1 cellular context compared by ENCODE assay signal in the genomic region with DNA sequence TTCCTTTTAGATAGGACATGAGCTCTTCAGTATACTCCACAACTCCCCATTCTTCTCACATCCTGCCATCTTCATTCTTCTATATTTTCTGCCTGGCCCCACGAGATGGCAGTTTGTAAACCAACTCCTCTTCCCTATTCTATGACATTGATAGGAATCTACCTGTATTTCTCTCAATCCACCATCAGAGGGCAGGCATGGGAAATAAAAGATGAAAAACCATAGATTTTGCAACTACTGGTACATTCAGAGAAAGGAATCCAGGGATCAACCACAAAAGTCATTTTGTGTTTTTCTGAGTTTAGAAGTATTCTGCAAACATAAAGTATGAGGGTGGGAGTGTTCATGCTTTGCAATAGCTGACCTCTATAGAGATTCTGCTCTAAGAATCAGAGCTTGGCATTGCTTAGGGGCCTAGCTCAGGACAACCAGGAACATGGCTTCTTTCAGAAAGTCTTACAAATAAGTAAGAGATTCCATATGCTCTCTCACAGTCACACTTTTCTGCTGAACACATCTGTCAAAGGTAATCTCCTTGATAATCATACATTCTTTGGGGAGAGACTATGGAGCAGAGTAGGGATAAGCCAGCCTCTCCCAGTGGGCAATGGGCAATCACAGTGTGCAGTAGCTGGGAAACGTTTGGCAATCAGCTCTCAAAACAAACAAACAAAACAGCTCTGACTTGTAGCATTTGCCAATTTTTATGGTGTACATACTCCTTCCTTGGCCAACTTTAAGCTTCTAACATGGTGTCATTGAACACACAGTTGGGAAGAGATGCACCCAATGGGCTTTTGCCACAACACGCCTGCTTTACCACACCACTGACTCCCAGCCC.
TF ChIP-seq lines count a peak whose summit lies in the region.

No MANE protein-coding gene starts in this region.

TF ChIP-seq in GM23338, 12 proteins besides CTCF, POLR2A, EP300 and RAD21 (continued from another document):
- TF ChIP-seq, protein P1, sequence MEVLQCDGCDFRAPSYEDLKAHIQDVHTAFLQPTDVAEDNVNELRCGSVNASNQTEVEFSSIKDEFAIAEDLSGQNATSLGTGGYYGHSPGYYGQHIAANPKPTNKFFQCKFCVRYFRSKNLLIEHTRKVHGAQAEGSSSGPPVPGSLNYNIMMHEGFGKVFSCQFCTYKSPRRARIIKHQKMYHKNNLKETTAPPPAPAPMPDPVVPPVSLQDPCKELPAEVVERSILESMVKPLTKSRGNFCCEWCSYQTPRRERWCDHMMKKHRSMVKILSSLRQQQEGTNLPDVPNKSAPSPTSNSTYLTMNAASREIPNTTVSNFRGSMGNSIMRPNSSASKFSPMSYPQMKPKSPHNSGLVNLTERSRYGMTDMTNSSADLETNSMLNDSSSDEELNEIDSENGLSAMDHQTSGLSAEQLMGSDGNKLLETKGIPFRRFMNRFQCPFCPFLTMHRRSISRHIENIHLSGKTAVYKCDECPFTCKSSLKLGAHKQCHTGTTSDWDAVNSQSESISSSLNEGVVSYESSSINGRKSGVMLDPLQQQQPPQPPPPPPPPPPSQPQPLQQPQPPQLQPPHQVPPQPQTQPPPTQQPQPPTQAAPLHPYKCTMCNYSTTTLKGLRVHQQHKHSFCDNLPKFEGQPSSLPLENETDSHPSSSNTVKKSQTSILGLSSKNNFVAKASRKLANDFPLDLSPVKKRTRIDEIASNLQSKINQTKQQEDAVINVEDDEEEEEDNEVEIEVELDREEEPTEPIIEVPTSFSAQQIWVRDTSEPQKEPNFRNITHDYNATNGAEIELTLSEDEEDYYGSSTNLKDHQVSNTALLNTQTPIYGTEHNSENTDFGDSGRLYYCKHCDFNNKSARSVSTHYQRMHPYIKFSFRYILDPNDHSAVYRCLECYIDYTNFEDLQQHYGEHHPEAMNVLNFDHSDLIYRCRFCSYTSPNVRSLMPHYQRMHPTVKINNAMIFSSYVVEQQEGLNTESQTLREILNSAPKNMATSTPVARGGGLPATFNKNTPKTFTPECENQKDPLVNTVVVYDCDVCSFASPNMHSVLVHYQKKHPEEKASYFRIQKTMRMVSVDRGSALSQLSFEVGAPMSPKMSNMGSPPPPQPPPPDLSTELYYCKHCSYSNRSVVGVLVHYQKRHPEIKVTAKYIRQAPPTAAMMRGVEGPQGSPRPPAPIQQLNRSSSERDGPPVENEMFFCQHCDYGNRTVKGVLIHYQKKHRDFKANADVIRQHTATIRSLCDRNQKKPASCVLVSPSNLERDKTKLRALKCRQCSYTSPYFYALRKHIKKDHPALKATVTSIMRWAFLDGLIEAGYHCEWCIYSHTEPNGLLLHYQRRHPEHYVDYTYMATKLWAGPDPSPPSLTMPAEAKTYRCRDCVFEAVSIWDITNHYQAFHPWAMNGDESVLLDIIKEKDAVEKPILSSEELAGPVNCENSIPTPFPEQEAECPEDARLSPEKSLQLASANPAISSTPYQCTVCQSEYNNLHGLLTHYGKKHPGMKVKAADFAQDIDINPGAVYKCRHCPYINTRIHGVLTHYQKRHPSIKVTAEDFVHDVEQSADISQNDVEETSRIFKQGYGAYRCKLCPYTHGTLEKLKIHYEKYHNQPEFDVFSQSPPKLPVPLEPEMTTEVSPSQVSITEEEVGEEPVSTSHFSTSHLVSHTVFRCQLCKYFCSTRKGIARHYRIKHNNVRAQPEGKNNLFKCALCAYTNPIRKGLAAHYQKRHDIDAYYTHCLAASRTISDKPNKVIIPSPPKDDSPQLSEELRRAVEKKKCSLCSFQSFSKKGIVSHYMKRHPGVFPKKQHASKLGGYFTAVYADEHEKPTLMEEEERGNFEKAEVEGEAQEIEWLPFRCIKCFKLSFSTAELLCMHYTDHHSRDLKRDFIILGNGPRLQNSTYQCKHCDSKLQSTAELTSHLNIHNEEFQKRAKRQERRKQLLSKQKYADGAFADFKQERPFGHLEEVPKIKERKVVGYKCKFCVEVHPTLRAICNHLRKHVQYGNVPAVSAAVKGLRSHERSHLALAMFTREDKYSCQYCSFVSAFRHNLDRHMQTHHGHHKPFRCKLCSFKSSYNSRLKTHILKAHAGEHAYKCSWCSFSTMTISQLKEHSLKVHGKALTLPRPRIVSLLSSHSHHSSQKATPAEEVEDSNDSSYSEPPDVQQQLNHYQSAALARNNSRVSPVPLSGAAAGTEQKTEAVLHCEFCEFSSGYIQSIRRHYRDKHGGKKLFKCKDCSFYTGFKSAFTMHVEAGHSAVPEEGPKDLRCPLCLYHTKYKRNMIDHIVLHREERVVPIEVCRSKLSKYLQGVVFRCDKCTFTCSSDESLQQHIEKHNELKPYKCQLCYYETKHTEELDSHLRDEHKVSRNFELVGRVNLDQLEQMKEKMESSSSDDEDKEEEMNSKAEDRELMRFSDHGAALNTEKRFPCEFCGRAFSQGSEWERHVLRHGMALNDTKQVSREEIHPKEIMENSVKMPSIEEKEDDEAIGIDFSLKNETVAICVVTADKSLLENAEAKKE (CRISPR knock-in tag; IDR thresholded peaks at IDR 0.05), result no peak
- TF ChIP-seq NANOG (IDR thresholded peaks at IDR 0.05; ENCODE audit: borderline replicate concordance), result no peak
TF ChIP-seq in GM23338: peak in this region for 0.
